Comparison of ENCODE assay signal across 9 cellular contexts in genomic region chr1:112744019-112744578, GRCh38. TPM values are rescaled to one million over a fixed set of nuclear protein-coding genes. Genes with fewer than 3 reads are reported as not detected.
DNase-seq lines count a peak whose midpoint lies in the region; ATAC-seq, FAIRE-seq and TF ChIP-seq lines count a peak whose summit lies in the region.
"Had no signal": no experiment of that assay in that cellular context is flagged by ENCODE, and none has a peak within 500 bp of the region (broad histone marks: within the 10 kb centered on the region; RNA-seq: fewer than 3 reads in every experiment).

No MANE protein-coding gene starts in this region.

- H4K20me1 ChIP-seq in endothelial cell of umbilical vein (replicated peaks; ENCODE audit: control insufficient read depth, extremely low read depth, insufficient read depth, low read length): no peaks in the 10 kb centered on the region

- no peak for ATAC-seq in activated CD8-positive, alpha-beta T cell treated with anti-CD3 and anti-CD28 coated beads for 36 hours
- no peak for ATAC-seq in activated CD8-positive, alpha-beta T cell treated with anti-CD3 and anti-CD28 coated beads, Interleukin-2, amount 10 ng/mL, durations not matched to agents 7 days and 5 days

- no peak overlapping the region for H2BK15ac ChIP-seq in mesenchymal stem cell (ENCODE audit: low read depth, poor library complexity, severe bottlenecking)

- CTCF ChIA-PET in activated CD8-positive, alpha-beta T cell treated with anti-CD3 and anti-CD28 coated beads for 36 hours (lab: Charles Lee): interaction anchor here (1.1 to 6.3 kb wide), 5 partner anchors 10 to 28 kb away, joined by 3 to 28 read pairs (median 4); partner anchors contain the start of gene PPM1J
- CTCF ChIA-PET in activated CD8-positive, alpha-beta T cell treated with anti-CD3 and anti-CD28 coated beads, Interleukin-2, amount 10 ng/mL, durations not matched to agents 7 days and 5 days (lab: Charles Lee): no interaction called here
- CTCF ChIA-PET in endothelial cell of umbilical vein (lab: Charles Lee): interaction anchor here (0.8 to 2.3 kb wide), 11 partner anchors 9 to 298 kb away, joined by 3 to 18 read pairs (median 4); a partner anchor contains a TSS

- H3K4ac ChIP-seq in mesenchymal stem cell (ENCODE audit: low read depth in 1 of 2, low read length in 2 of 2): no peak overlapping the region

- no peaks in the 10 kb centered on the region for H3K9me3 ChIP-seq in endothelial cell of umbilical vein (replicated peaks; ENCODE audit: control insufficient read depth, insufficient read depth, low read length)
- H3K9me3 ChIP-seq in mesenchymal stem cell (ENCODE audit: control insufficient read depth, low read length): peaks cover 2% of the 10 kb centered on the region
- H3K9me3 ChIP-seq in tibial artery: peaks cover 0 to 6% (median 3%) of the 10 kb centered on the region in 3 donors

- H3K27ac ChIP-seq in endothelial cell of umbilical vein (ENCODE audit: insufficient read depth, low read depth, low read length): no peak overlapping the region
- H3K27ac ChIP-seq in mesenchymal stem cell (ENCODE audit: low read length, poor library complexity, severe bottlenecking): no peak overlapping the region
- H3K27ac ChIP-seq in tibial artery: no peak overlapping the region

- H2BK120ac ChIP-seq in mesenchymal stem cell (ENCODE audit: low read depth, low read length): no peak overlapping the region

- H2AFZ ChIP-seq in endothelial cell of umbilical vein (ENCODE audit: low read depth, low read length) (peak overlapping the region; percentile 96), mesenchymal stem cell (ENCODE audit: low read depth, low read length) (peak overlapping the region; percentile 51)

- H3K18ac ChIP-seq in mesenchymal stem cell (ENCODE audit: low read depth in 1 of 2, low read length in 2 of 2): no peak overlapping the region

- H4K8ac ChIP-seq in mesenchymal stem cell (ENCODE audit: low read length): peak overlapping the region; percentile 17

- dilution Hi-C loops in endothelial cell of umbilical vein (cut with MboI; ENCODE audit: extremely low pct_ligation_motif_present, low sequenced_read_pairs): no loop called here

- BruUV-seq in endothelial cell of umbilical vein (replicated peaks; lab: Mats Ljungman, UMichigan): no TSS peak

- no peaks in the 10 kb centered on the region for H3K79me1 ChIP-seq in mesenchymal stem cell (replicated peaks; ENCODE audit: low read length, poor library complexity, severe bottlenecking)

- H3K36me3 Mint-ChIP-seq in activated CD8-positive, alpha-beta T cell treated with anti-CD3 and anti-CD28 coated beads for 36 hours (ENCODE audit: low read depth): no peaks in the 10 kb centered on the region
- H3K36me3 Mint-ChIP-seq in activated CD8-positive, alpha-beta T cell treated with anti-CD3 and anti-CD28 coated beads, Interleukin-2, amount 10 ng/mL, durations not matched to agents 7 days and 5 days (ENCODE audit: low read depth): peaks cover 3% of the 10 kb centered on the region

- H3K27me3 ChIP-seq in endothelial cell of umbilical vein (ENCODE audit: control insufficient read depth in 2 of 2, insufficient read depth in 2 of 2, low read length in 2 of 2) (peaks cover 29 to 36% of the 10 kb centered on the region in 2 experiments), mesenchymal stem cell (ENCODE audit: control insufficient read depth in 1 of 2, insufficient read depth in 1 of 2, low read length in 2 of 2) (peaks cover 0 to 15% of the 10 kb centered on the region in 2 experiments), tibial artery (peaks cover 0 to 31% of the 10 kb centered on the region in 2 donors)

- no peak overlapping the region for H3K4me3 Mint-ChIP-seq in activated CD8-positive, alpha-beta T cell treated with anti-CD3 and anti-CD28 coated beads for 36 hours
- no peak overlapping the region for H3K4me3 Mint-ChIP-seq in activated CD8-positive, alpha-beta T cell treated with anti-CD3 and anti-CD28 coated beads, Interleukin-2, amount 10 ng/mL, durations not matched to agents 7 days and 5 days

- no peak overlapping the region for H4K91ac ChIP-seq in mesenchymal stem cell (ENCODE audit: low read length)

- H3K79me2 ChIP-seq in endothelial cell of umbilical vein (ENCODE audit: control insufficient read depth, insufficient read depth, low read length): no peaks in the 10 kb centered on the region

- H3K36me3 ChIP-seq in endothelial cell of umbilical vein (ENCODE audit: control insufficient read depth in 2 of 2, extremely low read depth in 1 of 2, insufficient read depth in 2 of 2, low read length in 2 of 2) (no peaks in the 10 kb centered on the region), mesenchymal stem cell (ENCODE audit: control insufficient read depth in 1 of 2, insufficient read depth in 2 of 2, low read depth in 1 of 2, low read length in 2 of 2) (no peaks in the 10 kb centered on the region), tibial artery (no peaks in the 10 kb centered on the region)

- H2AK5ac ChIP-seq in mesenchymal stem cell (ENCODE audit: low read length, severe bottlenecking): no peak overlapping the region

- TF ChIP-seq POLR2A in endothelial cell of umbilical vein (IDR thresholded peaks at IDR 0.05; ENCODE audit: low read depth, low read length): no peak

- POLR2A ChIA-PET in activated CD8-positive, alpha-beta T cell treated with anti-CD3 and anti-CD28 coated beads for 36 hours (lab: Charles Lee): no interaction called here
- POLR2A ChIA-PET in activated CD8-positive, alpha-beta T cell treated with anti-CD3 and anti-CD28 coated beads, Interleukin-2, amount 10 ng/mL, durations not matched to agents 7 days and 5 days (lab: Charles Lee): no interaction called here
- POLR2A ChIA-PET in endothelial cell of umbilical vein (lab: Charles Lee): no interaction called here

- no peak for FAIRE-seq in endothelial cell of umbilical vein (lab: Jason Lieb, UNC)

- no peaks in the 10 kb centered on the region for H3K4me1 Mint-ChIP-seq in activated CD8-positive, alpha-beta T cell treated with anti-CD3 and anti-CD28 coated beads for 36 hours (ENCODE audit: low read depth)
- peaks cover 2% of the 10 kb centered on the region for H3K4me1 Mint-ChIP-seq in activated CD8-positive, alpha-beta T cell treated with anti-CD3 and anti-CD28 coated beads, Interleukin-2, amount 10 ng/mL, durations not matched to agents 7 days and 5 days (ENCODE audit: low read depth)

- intact Hi-C loops in activated CD8-positive, alpha-beta T cell treated with anti-CD3 and anti-CD28 coated beads for 36 hours (cut with micrococcal nuclease): no loop called here
- intact Hi-C loops in endothelial cell of umbilical vein (cut with micrococcal nuclease): loop anchor here (2.0 kb wide), 1 partner anchor 27 kb away; no protein-coding TSS in a partner anchor
- intact Hi-C loops in tibial artery (cut with DNase I; ENCODE audit: low total_unique reads): no loop called here

- peaks cover 57% of the 10 kb centered on the region for H3K27me3 Mint-ChIP-seq in activated CD8-positive, alpha-beta T cell treated with anti-CD3 and anti-CD28 coated beads for 36 hours
- H3K27me3 Mint-ChIP-seq in activated CD8-positive, alpha-beta T cell treated with anti-CD3 and anti-CD28 coated beads, Interleukin-2, amount 10 ng/mL, durations not matched to agents 7 days and 5 days (ENCODE audit: low read depth): peaks cover 57% of the 10 kb centered on the region

- in situ Hi-C loops in G401 (cut with HindIII; ENCODE audit: low sequenced_read_pairs): no loop called here

- H3K9ac ChIP-seq in endothelial cell of umbilical vein (replicated peaks; ENCODE audit: extremely low read depth, insufficient read depth, low read length) (no peak overlapping the region), mesenchymal stem cell (ENCODE audit: low read length) (peak overlapping the region; percentile 55)

- H2BK12ac ChIP-seq in mesenchymal stem cell (ENCODE audit: low read length in 2 of 2): no peak overlapping the region

- no peaks in the 10 kb centered on the region for H3K9me3 Mint-ChIP-seq in activated CD8-positive, alpha-beta T cell treated with anti-CD3 and anti-CD28 coated beads for 36 hours
- no peaks in the 10 kb centered on the region for H3K9me3 Mint-ChIP-seq in activated CD8-positive, alpha-beta T cell treated with anti-CD3 and anti-CD28 coated beads, Interleukin-2, amount 10 ng/mL, durations not matched to agents 7 days and 5 days (ENCODE audit: insufficient read depth)

- H3K4me1 ChIP-seq in endothelial cell of umbilical vein (ENCODE audit: control insufficient read depth, extremely low read depth, insufficient read depth, low read length) (peaks cover 7% of the 10 kb centered on the region), mesenchymal stem cell (ENCODE audit: control insufficient read depth, insufficient read depth, low read depth, low read length) (peaks cover 8% of the 10 kb centered on the region), tibial artery (peaks cover 0 to 11% (median 6%) of the 10 kb centered on the region in 4 donors)

- WGBS in mesenchymal stem cell: 11% methylated on average over 56 of the region's 58 CpGs

- H3K23ac ChIP-seq in mesenchymal stem cell (ENCODE audit: low read length in 2 of 2): no peak overlapping the region

- no peak for TF ChIP-seq CTCF in activated CD8-positive, alpha-beta T cell treated with anti-CD3 and anti-CD28 coated beads for 36 hours (IDR thresholded peaks at IDR 0.05)
- TF ChIP-seq CTCF in endothelial cell of umbilical vein (IDR thresholded peaks at IDR 0.05; ENCODE audit: extremely low read depth in 1 of 2, insufficient read depth in 1 of 2, low read depth in 1 of 2, low read length in 2 of 2) (peak in 1 of 2 donors; percentile 28), tibial artery (IDR thresholded peaks at IDR 0.05) (peak in 1 of 2 experiments; percentile 22), GM10266 (IDR thresholded peaks at IDR 0.05; ENCODE audit: control insufficient read depth, insufficient read depth, low read depth, missing control alignments) (no peak)

- peak overlapping the region; percentile 3 to 25 (median 6) for H3K4me3 ChIP-seq in endothelial cell of umbilical vein (replicated peaks in 1 of 3; ENCODE audit: insufficient read depth in 1 of 3, low read depth in 1 of 3, low read length in 3 of 3)
- H3K4me3 ChIP-seq in mesenchymal stem cell (ENCODE audit: insufficient read depth in 1 of 2, low read depth in 1 of 2, low read length in 2 of 2): peak overlapping the region in 1 of 2 experiments; percentile 72
- peak overlapping the region; percentile 20 to 30 for H3K4me3 ChIP-seq in tibial artery

- no peak overlapping the region for H3K14ac ChIP-seq in mesenchymal stem cell (ENCODE audit: low read length in 2 of 2)

- H2BK5ac ChIP-seq in mesenchymal stem cell (ENCODE audit: low read depth, low read length, poor library complexity, severe bottlenecking): no peak overlapping the region

- peak overlapping the region; percentile 52 for H3K4me2 ChIP-seq in endothelial cell of umbilical vein (ENCODE audit: insufficient read depth, low read length)
- H3K4me2 ChIP-seq in mesenchymal stem cell (ENCODE audit: low read length, poor library complexity, severe bottlenecking): peak overlapping the region; percentile 38

- H3K27ac Mint-ChIP-seq in activated CD8-positive, alpha-beta T cell treated with anti-CD3 and anti-CD28 coated beads for 36 hours: no peak overlapping the region
- no peak overlapping the region for H3K27ac Mint-ChIP-seq in activated CD8-positive, alpha-beta T cell treated with anti-CD3 and anti-CD28 coated beads, Interleukin-2, amount 10 ng/mL, durations not matched to agents 7 days and 5 days
- H3K27ac Mint-ChIP-seq: CD14-positive monocyte had no signal

- no peaks in the 10 kb centered on the region for H3K9me1 ChIP-seq in endothelial cell of umbilical vein (replicated peaks; ENCODE audit: control insufficient read depth, extremely low read depth, insufficient read depth, low read length)

- DNase-seq in activated CD8-positive, alpha-beta T cell treated with anti-CD3 and anti-CD28 coated beads for 36 hours: peak; percentile 7
- DNase-seq in activated CD8-positive, alpha-beta T cell treated with anti-CD3 and anti-CD28 coated beads, Interleukin-2, amount 10 ng/mL, durations not matched to agents 7 days and 5 days: no peak
- DNase-seq in endothelial cell of umbilical vein (ENCODE audit: low read depth, low spot score) (peak; percentile 25), mesenchymal stem cell (peak; percentile 44), tibial artery (no peak), GM10266 (ENCODE audit: extremely low spot score) (no peak), G401 (ENCODE audit: low spot score) (no peak), SKM-1 treated with dmso at 0.1 percent for 144 hours (lab: John Stamatoyannopoulos, UW; ENCODE audit: unreplicated experiment) (no peak)

RNA-seq across cellular contexts. Expression of gene PPM1J, which starts 29.0 kb away (rescaled TPM):
- total RNA-seq in activated CD8-positive, alpha-beta T cell treated with anti-CD3 and anti-CD28 coated beads for 36 hours: 1 to 10 TPM; 1.7 to 2.8 TPM
- total RNA-seq in activated CD8-positive, alpha-beta T cell treated with anti-CD3 and anti-CD28 coated beads, Interleukin-2, amount 10 ng/mL, durations not matched to agents 7 days and 5 days: not detected
- total RNA-seq in endothelial cell of umbilical vein: 1.7 and 2.4 TPM in 2 replicates
- polyA plus RNA-seq in endothelial cell of umbilical vein: 3.1 and 3.2 TPM in 2 replicates
- polyA plus RNA-seq in endothelial cell of umbilical vein (2011; cell fraction: cytosol; rRNA removed): 1.7 and 2.7 TPM in 2 replicates
- 6.6 and 7.0 TPM in 2 replicates for polyA plus RNA-seq in endothelial cell of umbilical vein (2011; cell fraction: nucleus; rRNA removed)
- polyA plus RNA-seq in endothelial cell of umbilical vein (2012): 1.4 and 1.7 TPM in 2 replicates
- polyA minus RNA-seq in endothelial cell of umbilical vein: 1.0 and 1.7 TPM in 2 replicates
- not detected for polyA minus RNA-seq in endothelial cell of umbilical vein (2011; cell fraction: cytosol; rRNA and poly(A)+ RNA removed)
- polyA minus RNA-seq in endothelial cell of umbilical vein (2011; cell fraction: nucleus; rRNA and poly(A)+ RNA removed): 0.58 and 0.96 TPM in 2 replicates
- 0.90 TPM for polyA plus RNA-seq in mesenchymal stem cell (2013, experiment 1 of 2)
- 0.93 TPM for polyA plus RNA-seq in mesenchymal stem cell (2013, experiment 2 of 2)
- total RNA-seq in G401 (2014; rRNA removed; shearing (Covaris generic)): 10.1 and 13.2 TPM in 2 replicates

RNA-seq across cellular contexts. Expression of gene RHOC, which starts 37.2 kb away (rescaled TPM):
- total RNA-seq in activated CD8-positive, alpha-beta T cell treated with anti-CD3 and anti-CD28 coated beads for 36 hours: 10 to 100 TPM; 34.2 to 34.7 TPM
- 10 to 100 TPM; 85.6 to 93.8 TPM for total RNA-seq in activated CD8-positive, alpha-beta T cell treated with anti-CD3 and anti-CD28 coated beads, Interleukin-2, amount 10 ng/mL, durations not matched to agents 7 days and 5 days
- total RNA-seq in endothelial cell of umbilical vein: 652 and 699 TPM in 2 replicates
- 1,244 and 1,340 TPM in 2 replicates for polyA plus RNA-seq in endothelial cell of umbilical vein
- 1,507 and 1,589 TPM in 2 replicates for polyA plus RNA-seq in endothelial cell of umbilical vein (2011; cell fraction: cytosol; rRNA removed)
- 615 and 657 TPM in 2 replicates for polyA plus RNA-seq in endothelial cell of umbilical vein (2011; cell fraction: nucleus; rRNA removed)
- 941 and 1,005 TPM in 2 replicates for polyA plus RNA-seq in endothelial cell of umbilical vein (2012)
- 905 and 1,030 TPM in 2 replicates for polyA minus RNA-seq in endothelial cell of umbilical vein
- polyA minus RNA-seq in endothelial cell of umbilical vein (2011; cell fraction: cytosol; rRNA and poly(A)+ RNA removed): 73.2 TPM
- polyA minus RNA-seq in endothelial cell of umbilical vein (2011; cell fraction: nucleus; rRNA and poly(A)+ RNA removed): 134 and 141 TPM in 2 replicates
- polyA plus RNA-seq in mesenchymal stem cell (2013, experiment 1 of 2): 509 TPM
- 495 TPM for polyA plus RNA-seq in mesenchymal stem cell (2013, experiment 2 of 2)
- 381 and 425 TPM in 2 replicates for total RNA-seq in G401 (2014; rRNA removed; shearing (Covaris generic))

Comparison
In these comparisons a context has a peak if more than half of its experiments do, and no peak if none do; other contexts are left out.
1. DNase-seq: peak in activated CD8-positive, alpha-beta T cell treated with anti-CD3 and anti-CD28 coated beads for 36 hours (single experiment), endothelial cell of umbilical vein (single experiment) and mesenchymal stem cell (single experiment); none in activated CD8-positive, alpha-beta T cell treated with anti-CD3 and anti-CD28 coated beads, Interleukin-2, amount 10 ng/mL, durations not matched to agents 7 days and 5 days (single experiment), tibial artery (0 of 2), GM10266 (single experiment), G401 (single experiment) and SKM-1 treated with dmso at 0.1 percent for 144 hours (single experiment).